Comparison of ENCODE assay signal across 13 cellular contexts in genomic region chr18:24031916-24032315, GRCh38. TPM values are rescaled to one million over a fixed set of nuclear protein-coding genes. Genes with fewer than 3 reads are reported as not detected.
DNase-seq lines count a peak whose midpoint lies in the region; ATAC-seq and TF ChIP-seq lines count a peak whose summit lies in the region.
"Had no signal": no experiment of that assay in that cellular context is flagged by ENCODE, and none has a peak within 500 bp of the region (broad histone marks: within the 10 kb centered on the region; RNA-seq: fewer than 3 reads in every experiment).

No MANE protein-coding gene starts in this region.

- ATAC-seq in GM19351 (IDR thresholded peaks at IDR 0.05; ENCODE audit: unreplicated experiment) (peak; percentile 86), HG02759 (IDR thresholded peaks at IDR 0.05; ENCODE audit: unreplicated experiment) (peak; percentile 88), body of pancreas (no peak)
- ATAC-seq in activated CD4-positive, alpha-beta T cell treated with anti-CD3 and anti-CD28 coated beads for 36 hours, result no peak
- ATAC-seq: activated CD4-positive, CD25-positive, alpha-beta regulatory T cell treated with anti-CD3 and anti-CD28 coated beads, Interleukin-2, amount 50 U/mL, for 24 hours; activated T-cell treated with anti-CD3 and anti-CD28 coated beads, Interleukin-2, amount 50 U/mL, for 4 hours had no signal

- no peak for DNase-seq in CD4-positive, alpha-beta memory T cell
- DNase-seq in NCI-H82 (lab: John Stamatoyannopoulos, UW) (peak; percentile 96), esophagus squamous epithelium (lab: John Stamatoyannopoulos, UW) (no peak), body of pancreas (no peak), NCI-H1694 treated with DMSO at 0.1 percent for 48 hours (lab: John Stamatoyannopoulos, UW) (no peak)
- no peak for DNase-seq in activated CD4-positive, alpha-beta T cell treated with anti-CD3 and anti-CD28 coated beads for 36 hours
- DNase-seq: activated T-cell treated with anti-CD3 and anti-CD28 coated beads, Interleukin-2, amount 50 U/mL, for 4 hours; anterior cingulate cortex; left lung had no signal

- CTCF ChIA-PET in CD4-positive, alpha-beta memory T cell (lab: Charles Lee; ENCODE audit: partially characterized antibody), result interaction anchor here (0.6 to 1.0 kb wide), 2 partner anchors 11 to 102 kb away, joined by 3 to 4 read pairs; no protein-coding TSS in a partner anchor
- CTCF ChIA-PET in activated CD4-positive, alpha-beta T cell treated with anti-CD3 and anti-CD28 coated beads for 36 hours (lab: Charles Lee), result no interaction called here

- no peak overlapping the region for H3K4me3 ChIP-seq in CD4-positive, alpha-beta memory T cell (ENCODE audit: low read length in 2 of 2)
- H3K4me3 ChIP-seq in esophagus squamous epithelium (no peak overlapping the region), body of pancreas (no peak overlapping the region)
- H3K4me3 ChIP-seq: left lung had no signal

- H3K27ac ChIP-seq in CD4-positive, alpha-beta memory T cell (ENCODE audit: low read depth, low read length), result no peak overlapping the region
- H3K27ac ChIP-seq in esophagus squamous epithelium, result no peak overlapping the region
- H3K27ac ChIP-seq in body of pancreas, result no peak overlapping the region
- H3K27ac ChIP-seq: left lung had no signal

- peaks cover 66 to 93% (median 82%) of the 10 kb centered on the region in 4 donors for H3K4me1 Mint-ChIP-seq in CD4-positive, alpha-beta memory T cell
- H3K4me1 Mint-ChIP-seq in activated CD4-positive, alpha-beta T cell treated with anti-CD3 and anti-CD28 coated beads for 36 hours, result peaks cover 78% of the 10 kb centered on the region

- TF ChIP-seq CTCF in esophagus squamous epithelium (IDR thresholded peaks at IDR 0.05) (no peak), body of pancreas (IDR thresholded peaks at IDR 0.05) (no peak)

- no peaks in the 10 kb centered on the region for H3K27me3 ChIP-seq in CD4-positive, alpha-beta memory T cell (ENCODE audit: insufficient read depth, low read length)
- no peaks in the 10 kb centered on the region for H3K27me3 ChIP-seq in esophagus squamous epithelium
- no peaks in the 10 kb centered on the region for H3K27me3 ChIP-seq in body of pancreas
- H3K27me3 ChIP-seq: left lung had no signal

- H3K27me3 Mint-ChIP-seq in CD4-positive, alpha-beta memory T cell, result no peaks in the 10 kb centered on the region
- no peaks in the 10 kb centered on the region for H3K27me3 Mint-ChIP-seq in activated CD4-positive, alpha-beta T cell treated with anti-CD3 and anti-CD28 coated beads for 36 hours
- H3K27me3 Mint-ChIP-seq: dendritic cell treated with granulocyte-macrophage colony-stimulating factor and Interleukin-4, amounts not matched to agents 40 ng/mL and 50 ng/mL, for 4 days had no signal

- H3K9me3 ChIP-seq in CD4-positive, alpha-beta memory T cell (ENCODE audit: control insufficient read depth in 1 of 2, low read length in 2 of 2), result no peaks in the 10 kb centered on the region
- H3K9me3 ChIP-seq in esophagus squamous epithelium (no peaks in the 10 kb centered on the region), body of pancreas (no peaks in the 10 kb centered on the region)
- H3K9me3 ChIP-seq: left lung had no signal

- H3K4me3 Mint-ChIP-seq in CD4-positive, alpha-beta memory T cell, result peak overlapping the region in 6 of 8 donors; percentile 14 to 69 (median 56)
- H3K4me3 Mint-ChIP-seq in activated CD4-positive, alpha-beta T cell treated with anti-CD3 and anti-CD28 coated beads for 36 hours, result no peak overlapping the region
- H3K4me3 Mint-ChIP-seq: activated T-cell treated with anti-CD3 and anti-CD28 coated beads, Interleukin-2, amount 50 U/mL, for 4 hours; dendritic cell treated with granulocyte-macrophage colony-stimulating factor and Interleukin-4, amounts not matched to agents 40 ng/mL and 50 ng/mL, for 4 days had no signal

- intact Hi-C loops in CD4-positive, alpha-beta memory T cell (cut with micrococcal nuclease), result no loop called here
- intact Hi-C loops in activated CD4-positive, alpha-beta T cell treated with anti-CD3 and anti-CD28 coated beads for 36 hours (cut with DNase I, micrococcal nuclease), result loop anchor here in 1 of 2 experiments (2.0 kb wide), 1 partner anchor 17 kb away; no protein-coding TSS in a partner anchor
- intact Hi-C loops in esophagus squamous epithelium (cut with DNase I), result no loop called here
- intact Hi-C loops in body of pancreas (cut with DNase I), result no loop called here

- no peak for TF ChIP-seq POLR2A in esophagus squamous epithelium (IDR thresholded peaks at IDR 0.05)
- no peak for TF ChIP-seq POLR2A in body of pancreas (IDR thresholded peaks at IDR 0.05)

- 91 to 97% methylated on average over 6 of the region's 6 CpGs for whole genome bisulfite sequencing in esophagus squamous epithelium, 2 donors
- 81 to 87% methylated on average over 6 of the region's 6 CpGs for WGBS in body of pancreas, 2 donors

- no peaks in the 10 kb centered on the region for H3K9me3 Mint-ChIP-seq in CD4-positive, alpha-beta memory T cell
- peaks cover 1% of the 10 kb centered on the region for H3K9me3 Mint-ChIP-seq in activated CD4-positive, alpha-beta T cell treated with anti-CD3 and anti-CD28 coated beads for 36 hours (ENCODE audit: low read depth)
- H3K9me3 Mint-ChIP-seq: activated T-cell treated with anti-CD3 and anti-CD28 coated beads, Interleukin-2, amount 50 U/mL, for 4 hours; dendritic cell treated with granulocyte-macrophage colony-stimulating factor and Interleukin-4, amounts not matched to agents 40 ng/mL and 50 ng/mL, for 4 days had no signal

- H3K36me3 ChIP-seq in CD4-positive, alpha-beta memory T cell (ENCODE audit: insufficient read depth, low read length), result no peaks in the 10 kb centered on the region
- no peaks in the 10 kb centered on the region for H3K36me3 ChIP-seq in esophagus squamous epithelium
- no peaks in the 10 kb centered on the region for H3K36me3 ChIP-seq in body of pancreas (replicated peaks in 1 of 2; ENCODE audit: insufficient read depth in 1 of 2, low read depth in 2 of 2)
- H3K36me3 ChIP-seq: left lung had no signal

- H3K36me3 Mint-ChIP-seq in CD4-positive, alpha-beta memory T cell, result peaks cover 22 to 38% of the 10 kb centered on the region in 2 donors
- H3K36me3 Mint-ChIP-seq in activated CD4-positive, alpha-beta T cell treated with anti-CD3 and anti-CD28 coated beads for 36 hours (ENCODE audit: low read depth), result peaks cover 8% of the 10 kb centered on the region

- peaks cover 96% of the 10 kb centered on the region for H3K4me1 ChIP-seq in CD4-positive, alpha-beta memory T cell (ENCODE audit: insufficient read depth, low read length)
- peaks cover 10 to 26% (median 14%) of the 10 kb centered on the region in 3 donors for H3K4me1 ChIP-seq in esophagus squamous epithelium
- H3K4me1 ChIP-seq in body of pancreas, result no peaks in the 10 kb centered on the region

- peak overlapping the region in 6 of 7 donors; percentile 15 to 80 (median 59) for H3K27ac Mint-ChIP-seq in CD4-positive, alpha-beta memory T cell
- no peak overlapping the region for H3K27ac Mint-ChIP-seq in activated CD4-positive, alpha-beta T cell treated with anti-CD3 and anti-CD28 coated beads for 36 hours
- H3K27ac Mint-ChIP-seq: dendritic cell treated with granulocyte-macrophage colony-stimulating factor and Interleukin-4, amounts not matched to agents 40 ng/mL and 50 ng/mL, for 4 days had no signal

- POLR2A ChIA-PET in CD4-positive, alpha-beta memory T cell (lab: Charles Lee; ENCODE audit: partially characterized antibody), result no interaction called here
- POLR2A ChIA-PET in activated CD4-positive, alpha-beta T cell treated with anti-CD3 and anti-CD28 coated beads for 36 hours (lab: Charles Lee), result no interaction called here

RNA-seq across cellular contexts. Expression of gene TTC39C, which starts 17.4 kb away (rescaled TPM):
- 100 to 1,000 TPM; 168 to 180 TPM for total RNA-seq in CD4-positive, alpha-beta memory T cell
- 100 to 1,000 TPM; 134 to 165 TPM for polyA plus RNA-seq in CD4-positive, alpha-beta memory T cell
- total RNA-seq in activated CD4-positive, alpha-beta T cell treated with anti-CD3 and anti-CD28 coated beads for 36 hours, result 10 to 100 TPM; 22.2 to 28.6 TPM
- total RNA-seq in esophagus squamous epithelium (10 to 100 TPM; 12.3 to 35.9 (median 24.8) TPM), body of pancreas (10 to 100 TPM; 20.1 to 21.8 TPM)

Comparison
In these comparisons a context has a peak if more than half of its experiments do, and no peak if none do; other contexts are left out.
1. ATAC-seq: peak in GM19351 (single experiment) and HG02759 (single experiment); none in activated CD4-positive, alpha-beta T cell treated with anti-CD3 and anti-CD28 coated beads for 36 hours (single experiment) and body of pancreas (single experiment).
2. RNA of gene TTC39C, which starts 17.4 kb away (total RNA-seq): 168 to 180 TPM in CD4-positive, alpha-beta memory T cell; 22.2 to 28.6 TPM in activated CD4-positive, alpha-beta T cell treated with anti-CD3 and anti-CD28 coated beads for 36 hours, 12.3 to 35.9 TPM in esophagus squamous epithelium and 20.1 to 21.8 TPM in body of pancreas; every median in the first group is over 4 times any median in the second.